In the genomic region with DNA sequence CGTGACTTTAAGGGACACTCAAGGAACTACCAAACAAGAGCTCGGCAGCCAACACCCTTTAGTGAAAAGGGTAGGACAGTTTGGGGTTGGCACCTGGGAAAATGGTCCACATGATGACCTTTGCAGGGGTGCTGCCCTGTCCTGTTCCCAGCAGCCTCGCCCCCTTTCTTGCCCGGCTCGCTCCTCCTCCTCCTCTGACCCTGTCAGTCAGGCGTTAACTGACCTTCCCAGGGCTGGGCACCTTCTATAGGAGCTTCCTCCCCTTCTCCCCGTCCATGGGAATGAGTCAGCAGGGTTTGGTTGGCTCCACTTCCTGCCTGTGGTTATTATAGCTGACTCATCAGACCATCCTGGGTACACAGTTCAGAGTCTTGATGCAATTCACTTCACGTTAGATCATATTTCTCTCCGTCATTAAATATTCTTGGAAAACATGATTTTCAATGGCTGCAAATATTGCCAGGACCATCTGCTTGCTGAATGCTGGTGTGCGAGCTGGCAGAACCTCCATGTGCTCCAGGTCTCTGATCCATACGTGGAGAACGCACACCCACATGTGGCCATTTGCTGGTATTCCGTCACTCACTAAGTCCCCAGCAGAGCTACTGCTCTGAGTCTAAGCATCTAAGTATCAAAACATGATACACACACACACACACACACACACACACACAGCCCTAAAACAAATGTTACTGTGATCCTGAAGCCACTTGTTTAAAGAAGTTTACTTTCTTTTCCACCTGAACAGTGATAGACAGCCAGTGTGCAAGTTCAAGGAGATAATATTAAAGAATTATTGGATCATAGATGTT, we compare ENCODE assay signal across 1 cellular context.
TF ChIP-seq lines count a peak whose summit lies in the region.

No MANE protein-coding gene starts in this region.

TF ChIP-seq in HEK293, 187 proteins besides CTCF, POLR2A, EP300 and RAD21 (continued from another document and continues in another):
- TF ChIP-seq ZNF26 (tag by site-specific recombination; IDR thresholded peaks at IDR 0.05) (no peak), ZBTB8A (tag by site-specific recombination; IDR thresholded peaks at IDR 0.05) (no peak), ZNF785 (tag by site-specific recombination; IDR thresholded peaks at IDR 0.05) (no peak), ZBTB48 (tag by site-specific recombination; IDR thresholded peaks at IDR 0.05) (no peak), FEZF1 (tag by site-specific recombination; IDR thresholded peaks at IDR 0.05) (no peak), BCL6B (tag by site-specific recombination; IDR thresholded peaks at IDR 0.05) (peak; percentile 88), GLI2 (tag by site-specific recombination; IDR thresholded peaks at IDR 0.05; ENCODE audit: borderline replicate concordance, low read depth) (no peak), ZNF670 (tag by site-specific recombination; IDR thresholded peaks at IDR 0.05; ENCODE audit: low read depth) (no peak), HOXA7 (CRISPR knock-in tag; IDR thresholded peaks at IDR 0.05; ENCODE audit: borderline replicate concordance) (no peak), INSM2 (tag by site-specific recombination; IDR thresholded peaks at IDR 0.05) (peak; percentile 53; the same call in 1 of the 2 replicates), ZFP69B (tag by site-specific recombination; IDR thresholded peaks at IDR 0.05) (peak; percentile 40; the same call in 1 of the 2 replicates), ZNF248 (tag by site-specific recombination; IDR thresholded peaks at IDR 0.05) (no peak), PRDM4 (tag by site-specific recombination; IDR thresholded peaks at IDR 0.05) (no peak), ZBTB21 (tag by site-specific recombination; IDR thresholded peaks at IDR 0.05) (peak; percentile 83), ZNF776 (tag by site-specific recombination; IDR thresholded peaks at IDR 0.05; ENCODE audit: borderline replicate concordance) (no peak), ZNF621 (tag by site-specific recombination; IDR thresholded peaks at IDR 0.05) (no peak), ZNF121 (tag by site-specific recombination; IDR thresholded peaks at IDR 0.05) (no peak), ZNF555 (tag by site-specific recombination; conservative IDR thresholded peaks at IDR 0.05) (no peak), ZNF341 (tag by site-specific recombination; IDR thresholded peaks at IDR 0.05; ENCODE audit: low read depth) (no peak), ZNF560 (tag by site-specific recombination; IDR thresholded peaks at IDR 0.05; ENCODE audit: borderline replicate concordance) (no peak), AEBP2 (tag by site-specific recombination; IDR thresholded peaks at IDR 0.05; ENCODE audit: borderline replicate concordance) (no peak), ZNF600 (tag by site-specific recombination; IDR thresholded peaks at IDR 0.05) (peak; percentile 95), SALL2 (tag by site-specific recombination; IDR thresholded peaks at IDR 0.05; ENCODE audit: borderline replicate concordance) (no peak), ZNF274 (IDR thresholded peaks at IDR 0.05; ENCODE audit: low read length) (no peak), ZNF274 (tag by site-specific recombination; IDR thresholded peaks at IDR 0.05; ENCODE audit: borderline replicate concordance) (no peak), REST (tag by site-specific recombination; IDR thresholded peaks at IDR 0.05) (0 out of 2 replicates have a peak, but pooled peaks have one; percentile 9), ZNF223 (tag by site-specific recombination; IDR thresholded peaks at IDR 0.05) (no peak), ZNF449 (tag by site-specific recombination; IDR thresholded peaks at IDR 0.05) (peak; percentile 44; the same call in 1 of the 2 replicates), ZSCAN16 (tag by site-specific recombination; IDR thresholded peaks at IDR 0.05) (no peak)
- TF ChIP-seq, protein P1, sequence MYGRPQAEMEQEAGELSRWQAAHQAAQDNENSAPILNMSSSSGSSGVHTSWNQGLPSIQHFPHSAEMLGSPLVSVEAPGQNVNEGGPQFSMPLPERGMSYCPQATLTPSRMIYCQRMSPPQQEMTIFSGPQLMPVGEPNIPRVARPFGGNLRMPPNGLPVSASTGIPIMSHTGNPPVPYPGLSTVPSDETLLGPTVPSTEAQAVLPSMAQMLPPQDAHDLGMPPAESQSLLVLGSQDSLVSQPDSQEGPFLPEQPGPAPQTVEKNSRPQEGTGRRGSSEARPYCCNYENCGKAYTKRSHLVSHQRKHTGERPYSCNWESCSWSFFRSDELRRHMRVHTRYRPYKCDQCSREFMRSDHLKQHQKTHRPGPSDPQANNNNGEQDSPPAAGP (tag by site-specific recombination; IDR thresholded peaks at IDR 0.05) = peak; percentile 50; the same call in 1 of the 2 replicates
- TF ChIP-seq, protein P2, sequence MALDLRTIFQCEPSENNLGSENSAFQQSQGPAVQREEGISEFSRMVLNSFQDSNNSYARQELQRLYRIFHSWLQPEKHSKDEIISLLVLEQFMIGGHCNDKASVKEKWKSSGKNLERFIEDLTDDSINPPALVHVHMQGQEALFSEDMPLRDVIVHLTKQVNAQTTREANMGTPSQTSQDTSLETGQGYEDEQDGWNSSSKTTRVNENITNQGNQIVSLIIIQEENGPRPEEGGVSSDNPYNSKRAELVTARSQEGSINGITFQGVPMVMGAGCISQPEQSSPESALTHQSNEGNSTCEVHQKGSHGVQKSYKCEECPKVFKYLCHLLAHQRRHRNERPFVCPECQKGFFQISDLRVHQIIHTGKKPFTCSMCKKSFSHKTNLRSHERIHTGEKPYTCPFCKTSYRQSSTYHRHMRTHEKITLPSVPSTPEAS (tag by site-specific recombination; IDR thresholded peaks at IDR 0.05) = peak; percentile 86
- TF ChIP-seq, protein P3, sequence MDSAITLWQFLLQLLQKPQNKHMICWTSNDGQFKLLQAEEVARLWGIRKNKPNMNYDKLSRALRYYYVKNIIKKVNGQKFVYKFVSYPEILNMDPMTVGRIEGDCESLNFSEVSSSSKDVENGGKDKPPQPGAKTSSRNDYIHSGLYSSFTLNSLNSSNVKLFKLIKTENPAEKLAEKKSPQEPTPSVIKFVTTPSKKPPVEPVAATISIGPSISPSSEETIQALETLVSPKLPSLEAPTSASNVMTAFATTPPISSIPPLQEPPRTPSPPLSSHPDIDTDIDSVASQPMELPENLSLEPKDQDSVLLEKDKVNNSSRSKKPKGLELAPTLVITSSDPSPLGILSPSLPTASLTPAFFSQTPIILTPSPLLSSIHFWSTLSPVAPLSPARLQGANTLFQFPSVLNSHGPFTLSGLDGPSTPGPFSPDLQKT (IDR thresholded peaks at IDR 0.05; ENCODE audit: borderline replicate concordance, low read depth, low read length) = no peak
- TF ChIP-seq, protein P4, sequence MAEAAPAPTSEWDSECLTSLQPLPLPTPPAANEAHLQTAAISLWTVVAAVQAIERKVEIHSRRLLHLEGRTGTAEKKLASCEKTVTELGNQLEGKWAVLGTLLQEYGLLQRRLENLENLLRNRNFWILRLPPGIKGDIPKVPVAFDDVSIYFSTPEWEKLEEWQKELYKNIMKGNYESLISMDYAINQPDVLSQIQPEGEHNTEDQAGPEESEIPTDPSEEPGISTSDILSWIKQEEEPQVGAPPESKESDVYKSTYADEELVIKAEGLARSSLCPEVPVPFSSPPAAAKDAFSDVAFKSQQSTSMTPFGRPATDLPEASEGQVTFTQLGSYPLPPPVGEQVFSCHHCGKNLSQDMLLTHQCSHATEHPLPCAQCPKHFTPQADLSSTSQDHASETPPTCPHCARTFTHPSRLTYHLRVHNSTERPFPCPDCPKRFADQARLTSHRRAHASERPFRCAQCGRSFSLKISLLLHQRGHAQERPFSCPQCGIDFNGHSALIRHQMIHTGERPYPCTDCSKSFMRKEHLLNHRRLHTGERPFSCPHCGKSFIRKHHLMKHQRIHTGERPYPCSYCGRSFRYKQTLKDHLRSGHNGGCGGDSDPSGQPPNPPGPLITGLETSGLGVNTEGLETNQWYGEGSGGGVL (tag by site-specific recombination; IDR thresholded peaks at IDR 0.05) = peak; percentile 50
